ENCODE assay signal across 1 cellular context in genomic region chr16:71542377-71542776, GRCh38.
TF ChIP-seq lines count a peak whose summit lies in the region.

No MANE protein-coding gene starts in this region.

TF ChIP-seq in WTC11, 78 proteins besides CTCF, POLR2A, EP300 and RAD21 (continued from another document):
- TF ChIP-seq ARID4B (CRISPR knock-in tag; IDR thresholded peaks at IDR 0.05; ENCODE audit: borderline replicate concordance), result no peak
- no peak for TF ChIP-seq ZNF121 (CRISPR knock-in tag; IDR thresholded peaks at IDR 0.05)
